ENCODE assay signal across 8 cellular contexts in genomic region chr1:70034403-70034802, GRCh38.
DNase-seq lines count a peak whose midpoint lies in the region; ATAC-seq and TF ChIP-seq lines count a peak whose summit lies in the region.

No MANE protein-coding gene starts in this region.

- H3K23ac ChIP-seq in IMR-90 (ENCODE audit: low read depth, low read length), result no peak overlapping the region

- H2BK15ac ChIP-seq in IMR-90 (ENCODE audit: low read depth, low read length), result no peak overlapping the region

- POLR2A ChIA-PET in AG04449 (lab: Yijun Ruan, JAX), result no interaction called here
- POLR2A ChIA-PET in IMR-90 (lab: Charles Lee; ENCODE audit: unreplicated experiment), result no interaction called here

- intact Hi-C loops in IMR-90 (cut with micrococcal nuclease) (loop anchor here (2.0 to 10.0 kb wide), 3 partner anchors 98 to 190 kb away; partner anchors contain the start of gene SRSF11), aorta (cut with DNase I) (no loop called here)

- peak; percentile 60 for TF ChIP-seq CTCF in AG04449 (IDR thresholded peaks at IDR 0.05; ENCODE audit: insufficient read depth, low read length, missing control alignments)
- TF ChIP-seq CTCF in IMR-90 (conservative IDR thresholded peaks at IDR 0.05; ENCODE audit: low read depth, low read length), result peak; percentile 67
- peak; percentile 49 to 58 for TF ChIP-seq CTCF in fibroblast of lung (conservative IDR thresholded peaks at IDR 0.05 in 1 of 2, IDR thresholded peaks at IDR 0.05 in 1 of 2; ENCODE audit: low read depth in 1 of 2, low read length in 2 of 2)
- no peak for TF ChIP-seq CTCF in coronary artery (IDR thresholded peaks at IDR 0.05)

- no peaks in the 10 kb centered on the region for H3K9me1 ChIP-seq in IMR-90 (ENCODE audit: insufficient read depth, low read length)

- H3K4me3 ChIP-seq in AG04449 (ENCODE audit: low read depth, low read length) (no peak overlapping the region), IMR-90 (ENCODE audit: insufficient read depth, low read depth, low read length) (no peak overlapping the region), fibroblast of lung (replicated peaks in 1 of 4; ENCODE audit: control extremely low read depth in 1 of 4, insufficient read depth in 1 of 4, low read depth in 3 of 4, low read length in 4 of 4) (no peak overlapping the region), coronary artery (no peak overlapping the region), aorta (ENCODE audit: low read length in 2 of 2) (no peak overlapping the region)

- WGBS in IMR-90 (ENCODE audit: extremely low coverage in 2 of 2, insufficient read length in 1 of 2), 2 experiments, result no CpG with 5 or more reads among the region's 3 CpGs
- WGBS in aorta, 2 donors, result 56 to 60% methylated on average over 3 of the region's 3 CpGs

- H2AK5ac ChIP-seq in IMR-90 (ENCODE audit: low read depth, low read length), result no peak overlapping the region

- dilution Hi-C loops in IMR-90 (cut with HindIII; ENCODE audit: low sequenced_read_pairs, unreplicated experiment), result no loop called here

- no peak overlapping the region for H3K18ac ChIP-seq in IMR-90 (ENCODE audit: low read depth, low read length)

- no peak overlapping the region for H2BK120ac ChIP-seq in IMR-90 (ENCODE audit: low read depth, low read length)

- H3K79me2 ChIP-seq in fibroblast of lung (ENCODE audit: control insufficient read depth, insufficient read depth, low read length), result no peaks in the 10 kb centered on the region

- TF ChIP-seq RAD21 in IMR-90 (IDR thresholded peaks at IDR 0.05; ENCODE audit: low read length), result peak; percentile 77

- no peak overlapping the region for H3K14ac ChIP-seq in IMR-90 (replicated peaks; ENCODE audit: low read depth, low read length)

- H2BK20ac ChIP-seq in IMR-90 (ENCODE audit: low read depth, low read length), result no peak overlapping the region

- no peaks in the 10 kb centered on the region; the same call in 1 of the 2 replicates for H3K27me3 ChIP-seq in IMR-90 (ENCODE audit: control insufficient read depth, insufficient read depth, low read length)
- no peaks in the 10 kb centered on the region for H3K27me3 ChIP-seq in fibroblast of lung (ENCODE audit: control insufficient read depth, insufficient read depth, low read length)
- H3K27me3 ChIP-seq in aorta (ENCODE audit: control insufficient read depth in 1 of 2, insufficient read depth in 2 of 2, low read length in 1 of 2), result peaks cover 0 to 3% of the 10 kb centered on the region in 2 donors

- H3K9me3 ChIP-seq in IMR-90 (ENCODE audit: control insufficient read depth, insufficient read depth, low read length), result no peaks in the 10 kb centered on the region
- no peaks in the 10 kb centered on the region for H3K9me3 ChIP-seq in fibroblast of lung (ENCODE audit: control insufficient read depth, insufficient read depth, low read depth, low read length)
- H3K9me3 ChIP-seq in aorta (ENCODE audit: control insufficient read depth, low read length), result peaks cover 3% of the 10 kb centered on the region

- in situ Hi-C loops in IMR-90 (cut with MboI; ENCODE audit: low sequenced_read_pairs), result loop anchor here (25.0 kb wide), 1 partner anchor 103 kb away; no protein-coding TSS in a partner anchor

- peak overlapping the region; percentile 65 for H2AFZ ChIP-seq in IMR-90 (replicated peaks; ENCODE audit: low read length, poor library complexity)
- H2AFZ ChIP-seq in fibroblast of lung (ENCODE audit: low read length), result no peak overlapping the region

- no peak overlapping the region for H4K8ac ChIP-seq in IMR-90 (ENCODE audit: low read depth in 2 of 2, low read length in 2 of 2)

- ATAC-seq in IMR-90 (ENCODE audit: low read depth) (peak; percentile 79), aorta (ENCODE audit: low FRiP score) (no peak), GM18511 (IDR thresholded peaks at IDR 0.05; ENCODE audit: unreplicated experiment) (no peak)

- H2AK9ac ChIP-seq in IMR-90 (replicated peaks; ENCODE audit: low read depth, low read length, poor library complexity), result no peak overlapping the region

- no peak for TF ChIP-seq POLR2A in IMR-90 (IDR thresholded peaks at IDR 0.05; ENCODE audit: low read depth, low read length)

- no peaks in the 10 kb centered on the region for H3K79me1 ChIP-seq in IMR-90 (ENCODE audit: low read depth in 1 of 2, low read length in 2 of 2)

- CTCF ChIA-PET in AG04449 (lab: Yijun Ruan, JAX), result interaction anchor here (0.5 to 6.5 kb wide), 18 partner anchors 9 to 376 kb away, joined by 3 to 98 read pairs (median 3); no protein-coding TSS in a partner anchor
- CTCF ChIA-PET in IMR-90 (lab: Yijun Ruan, JAX), result interaction anchor here (0.5 to 1.9 kb wide), 7 partner anchors 12 to 156 kb away, joined by 3 to 10 read pairs (median 4); no protein-coding TSS in a partner anchor

- no peak overlapping the region for H3K27ac ChIP-seq in IMR-90 (ENCODE audit: insufficient read depth, low read length)
- no peak overlapping the region for H3K27ac ChIP-seq in fibroblast of lung (ENCODE audit: insufficient read depth, low read length)
- H3K27ac ChIP-seq in coronary artery, result no peak overlapping the region
- H3K27ac ChIP-seq in aorta (ENCODE audit: low read depth in 1 of 2, low read length in 2 of 2), result no peak overlapping the region

- H3K4me2 ChIP-seq in IMR-90 (ENCODE audit: low read depth, low read length), result no peak overlapping the region
- no peak overlapping the region for H3K4me2 ChIP-seq in fibroblast of lung (ENCODE audit: extremely low read depth, insufficient read depth, low read length)

- H3K4me1 ChIP-seq in IMR-90 (ENCODE audit: control insufficient read depth, insufficient read depth, low read length), result no peaks in the 10 kb centered on the region
- H3K4me1 ChIP-seq in fibroblast of lung (ENCODE audit: control insufficient read depth, extremely low read depth, insufficient read depth, low read length), result no peaks in the 10 kb centered on the region
- no peaks in the 10 kb centered on the region for H3K4me1 ChIP-seq in aorta (ENCODE audit: control insufficient read depth in 1 of 2, insufficient read depth in 2 of 2, low read length in 2 of 2)

- H2BK5ac ChIP-seq in IMR-90 (ENCODE audit: low read depth, low read length, poor library complexity, severe bottlenecking), result no peak overlapping the region

- H4K20me1 ChIP-seq in IMR-90 (ENCODE audit: insufficient read depth, low read length), result no peaks in the 10 kb centered on the region
- H4K20me1 ChIP-seq in fibroblast of lung (ENCODE audit: control insufficient read depth, extremely low read depth, insufficient read depth, low read length), result no peaks in the 10 kb centered on the region

- H4K91ac ChIP-seq in IMR-90 (ENCODE audit: insufficient read depth, low read depth, low read length), result no peak overlapping the region

- BruUV-seq in IMR-90 (replicated peaks; lab: Mats Ljungman, UMichigan), result no TSS peak

- H4K5ac ChIP-seq in IMR-90 (ENCODE audit: low read depth, low read length), result no peak overlapping the region

- H3K9ac ChIP-seq in IMR-90 (ENCODE audit: low read depth, low read length) (no peak overlapping the region), fibroblast of lung (ENCODE audit: insufficient read depth, low read length) (no peak overlapping the region)

- DNase-seq in AG04449 (ENCODE audit: low read depth, low spot score) (peak; percentile 29), IMR-90 (peak; percentile 77), NOMO-1 treated with DMSO at 0.1 percent for 48 hours (lab: John Stamatoyannopoulos, UW; ENCODE audit: unreplicated experiment) (peak; percentile 39), fibroblast of lung (ENCODE audit: low read depth in 2 of 2) (peak; percentile 70 to 74), coronary artery (ENCODE audit: low spot score) (no peak), aorta (no peak), retina (no peak)

- no peak overlapping the region for H3K4ac ChIP-seq in IMR-90 (ENCODE audit: low read depth, low read length)

- no peak overlapping the region for H3K56ac ChIP-seq in IMR-90 (ENCODE audit: extremely low read depth, insufficient read depth, low read length)

- H3K36me3 ChIP-seq in IMR-90 (ENCODE audit: control insufficient read depth, insufficient read depth, low read length) (no peaks in the 10 kb centered on the region), fibroblast of lung (ENCODE audit: control insufficient read depth, insufficient read depth, low read length) (no peaks in the 10 kb centered on the region), aorta (ENCODE audit: control insufficient read depth in 1 of 2, insufficient read depth in 2 of 2, low read length in 1 of 2) (no peaks in the 10 kb centered on the region)

TF ChIP-seq in IMR-90, 13 proteins besides CTCF, POLR2A, EP300 and RAD21:
- TF ChIP-seq CHD1 (IDR thresholded peaks at IDR 0.05; ENCODE audit: low read depth, low read length) (no peak), SMC3 (IDR thresholded peaks at IDR 0.05; ENCODE audit: low read depth, low read length) (peak; percentile 76)

Comparison
In these comparisons a context has a peak if more than half of its experiments do, and no peak if none do; other contexts are left out.
1. DNase-seq: peak in AG04449 (single experiment), IMR-90 (single experiment), NOMO-1 treated with DMSO at 0.1 percent for 48 hours (single experiment) and fibroblast of lung (2 of 2); none in coronary artery (single experiment), aorta (0 of 2) and retina (single experiment).